Comparison of ENCODE assay signal across 1 cellular context in the genomic region with DNA sequence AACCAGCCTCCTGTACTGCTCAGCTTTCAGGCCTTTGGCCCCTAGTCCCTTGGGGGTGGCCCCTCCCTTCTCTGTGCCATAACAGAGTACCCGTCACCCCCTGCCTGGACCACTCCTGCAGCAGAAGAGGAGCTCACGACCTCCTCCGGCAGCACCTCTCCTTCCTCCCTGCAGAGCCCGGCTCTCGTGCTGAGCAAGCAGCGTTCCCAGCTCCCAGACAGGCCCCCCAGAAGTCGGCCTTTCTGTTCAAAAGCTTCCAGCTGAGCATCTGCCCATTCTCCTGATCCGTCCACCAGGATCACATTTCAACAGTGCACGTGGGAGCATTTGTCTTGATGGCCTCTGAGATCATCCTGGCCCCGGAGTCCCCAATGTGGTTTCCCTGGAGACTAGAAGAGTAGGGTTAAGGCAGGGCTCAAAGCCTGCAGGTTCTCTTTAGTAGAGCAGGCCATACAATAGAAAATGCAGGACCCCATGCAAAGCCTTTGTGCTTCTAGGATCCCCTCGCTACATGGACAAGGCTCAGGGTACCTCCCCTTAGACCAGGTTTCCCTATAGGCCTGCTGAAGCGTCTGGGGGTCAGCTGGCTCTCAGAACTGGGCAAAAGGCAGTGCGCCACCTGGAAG.
TF ChIP-seq lines count a peak whose summit lies in the region.

No MANE protein-coding gene starts in this region.

TF ChIP-seq in HepG2, 621 proteins besides CTCF, POLR2A, EP300 and RAD21:
- TF ChIP-seq ZNF790 (CRISPR knock-in tag; IDR thresholded peaks at IDR 0.05; ENCODE audit: borderline replicate concordance) = no peak
- TF ChIP-seq TAF1 (CRISPR knock-in tag; IDR thresholded peaks at IDR 0.05) = no peak
- no peak for TF ChIP-seq NFIB (CRISPR knock-in tag; IDR thresholded peaks at IDR 0.05; ENCODE audit: borderline replicate concordance)
- no peak for TF ChIP-seq ZNF883 (CRISPR knock-in tag; IDR thresholded peaks at IDR 0.05; ENCODE audit: not compliant biosample characterization)
- 0 out of 2 replicates have a peak, but pooled peaks have one; percentile 20 for TF ChIP-seq ZNF629 (CRISPR knock-in tag; conservative IDR thresholded peaks at IDR 0.05)
- no peak for TF ChIP-seq MEF2D (CRISPR knock-in tag; IDR thresholded peaks at IDR 0.05)
- no peak for TF ChIP-seq KDM5B (CRISPR knock-in tag; IDR thresholded peaks at IDR 0.05; ENCODE audit: borderline replicate concordance)
